8 cellular contexts compared by ENCODE assay signal in genomic region chr1:186374313-186375151, GRCh38. TPM values are rescaled to one million over a fixed set of nuclear protein-coding genes. Genes with fewer than 3 reads are reported as not detected.
DNase-seq lines count a peak whose midpoint lies in the region; ATAC-seq and TF ChIP-seq lines count a peak whose summit lies in the region.

No MANE protein-coding gene starts in this region.

- peaks cover 0 to 4% (median 0%) of the 10 kb centered on the region in 5 experiments for H3K9me3 Mint-ChIP-seq in brain

- no peaks in the 10 kb centered on the region for H3K27me3 ChIP-seq in GM06990 (replicated peaks; ENCODE audit: control insufficient read depth, insufficient read depth, low read length)

- CTCF ChIA-PET in RWPE1 (lab: Yijun Ruan, JAX): interaction anchor here (0.5 to 1.2 kb wide), 14 partner anchors 11 to 1743 kb away, joined by 3 to 6 read pairs (median 3); no protein-coding TSS in a partner anchor

- peak; percentile 36 for ATAC-seq in GM21528 (IDR thresholded peaks at IDR 0.05; ENCODE audit: low FRiP score, unreplicated experiment)

- H3K27me3 Mint-ChIP-seq in brain: peaks cover 8% of the 10 kb centered on the region

- peak overlapping the region; percentile 98 for H3K27ac ChIP-seq in RWPE1

- DNase-seq in GM06990 (ENCODE audit: extremely low read depth, insufficient read length): peak; percentile 33
- peak in 44 of 76 experiments; percentile 1 to 61 (median 24) for DNase-seq in HUDEP-2 (lab: John Stamatoyannopoulos, UW; ENCODE audit: unreplicated experiment in 76 of 76)
- peak; percentile 22 for DNase-seq in RWPE1 (ENCODE audit: low spot score)
- peak; percentile 40 for DNase-seq in iris pigment epithelial cell (ENCODE audit: low read depth)
- peak; percentile 11 to 12 for DNase-seq in stimulated activated CD4-positive, alpha-beta T cell treated with anti-CD3 and anti-CD28 coated beads, Interleukin-15, amount 100 ng/mL, for 48 hours (ENCODE audit: low read depth in 2 of 2)
- DNase-seq in KBM-7: no peak

- POLR2A ChIA-PET in RWPE1 (lab: Yijun Ruan, JAX; ENCODE audit: low non-redundant PET): interaction anchor here (0.8 kb wide), 1 partner anchor 11 kb away, joined by 3 read pairs; no protein-coding TSS in a partner anchor

- in situ Hi-C loops in KBM-7 (cut with MboI; ENCODE audit: low pct_unique_long_range_greater_than_20kb, low sequenced_read_pairs): no loop called here

- peaks cover 33% of the 10 kb centered on the region for H3K36me3 Mint-ChIP-seq in brain

- TF ChIP-seq CTCF in GM06990 (IDR thresholded peaks at IDR 0.05; ENCODE audit: insufficient read depth, low read length, poor library complexity, severe bottlenecking) (no peak), RWPE1 (conservative IDR thresholded peaks at IDR 0.05; ENCODE audit: low read depth) (no peak), brain (conservative IDR thresholded peaks at IDR 0.05) (no peak)

- H3K4me1 Mint-ChIP-seq in brain: peaks cover 68% of the 10 kb centered on the region

- H3K36me3 ChIP-seq in GM06990 (ENCODE audit: control insufficient read depth, insufficient read depth, low read length): no peaks in the 10 kb centered on the region; the same call in 1 of the 2 replicates

- H3K4me3 ChIP-seq in GM06990 (replicated peaks; ENCODE audit: low read depth, low read length): peak overlapping the region; percentile 69

- peak overlapping the region; percentile 99 to 100 (median 100) for H3K27ac Mint-ChIP-seq in brain

- H3K4me3 Mint-ChIP-seq in brain: peak overlapping the region; percentile 99 to 100 (median 100)

RNA-seq across cellular contexts. Expression of gene TPR, which starts 0.5 kb away (rescaled TPM):
- polyA plus RNA-seq in brain (ENCODE audit: insufficient read depth, low read depth, low replicate concordance): 14.7 TPM

RNA-seq across cellular contexts. Expression of gene ODR4, which starts 1.1 kb away (rescaled TPM):
- polyA plus RNA-seq in brain (ENCODE audit: insufficient read depth, low read depth, low replicate concordance): 3.5 TPM
